In the genomic region with DNA sequence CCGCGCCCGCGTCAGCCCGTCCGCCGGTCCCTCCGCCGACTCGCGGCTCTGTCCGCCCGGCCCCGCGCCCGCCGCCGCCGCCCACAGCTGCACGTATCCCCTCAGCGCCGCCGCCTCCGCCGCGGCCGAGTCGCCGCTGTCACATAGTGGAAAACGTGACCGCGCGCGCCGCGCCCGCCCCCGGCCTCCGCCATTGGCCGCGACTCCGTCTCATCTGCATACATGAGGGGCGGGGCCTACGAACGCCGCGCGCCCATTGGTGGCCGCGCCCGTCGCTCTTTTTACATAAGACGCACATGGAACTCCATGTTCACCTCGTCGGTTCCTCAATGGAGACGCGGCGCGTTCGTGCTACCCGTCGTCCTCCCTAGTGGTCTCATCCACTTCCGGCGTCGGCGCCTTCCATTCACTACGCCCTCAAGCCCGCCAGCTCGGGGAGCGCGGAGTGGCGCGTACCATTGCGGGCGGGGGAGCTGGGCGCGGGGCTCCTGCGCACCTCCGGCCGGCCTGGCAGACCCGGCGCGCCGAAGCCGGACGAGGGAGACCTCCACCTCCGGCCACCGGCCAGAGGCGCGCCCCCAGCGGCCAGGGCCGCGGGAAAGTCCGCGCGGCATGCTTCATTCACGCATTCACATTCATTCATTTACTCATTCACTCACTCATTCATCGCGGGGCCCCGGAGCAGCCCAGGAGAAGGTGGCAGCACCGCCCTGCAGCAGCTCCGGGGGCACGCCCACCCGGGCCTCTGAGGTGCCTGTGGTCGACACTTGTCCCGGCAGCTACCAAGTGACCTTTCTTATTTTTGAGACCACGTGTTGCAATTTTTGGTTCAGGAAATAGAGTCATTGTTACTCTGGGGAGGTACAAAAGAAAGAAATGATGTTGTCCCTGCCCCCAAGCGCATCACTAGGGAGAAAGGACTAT, we compare ENCODE assay signal across 8 cellular contexts. TPM values are rescaled to one million over a fixed set of nuclear protein-coding genes. Genes with fewer than 3 reads are reported as not detected.
DNase-seq lines count a peak whose midpoint lies in the region; ATAC-seq and TF ChIP-seq lines count a peak whose summit lies in the region.

No MANE protein-coding gene starts in this region.

- CTCF ChIA-PET in WTC11 (lab: Charles Lee): interaction anchor here (1.0 to 6.9 kb wide), 7 partner anchors 11 to 79 kb away, joined by 3 to 50 read pairs (median 5); no protein-coding TSS in a partner anchor

- ATAC-seq in GM18907 (IDR thresholded peaks at IDR 0.05; ENCODE audit: unreplicated experiment) (peak; percentile 88), HG03159 (IDR thresholded peaks at IDR 0.05; ENCODE audit: unreplicated experiment) (peak; percentile 87), WTC11 (peak; percentile 85)

- no peak for TF ChIP-seq CTCF in WTC11 (IDR thresholded peaks at IDR 0.05)

- no peaks in the 10 kb centered on the region for H3K9me3 Mint-ChIP-seq in WTC11

- peak overlapping the region; percentile 58; the same call in 1 of the 2 replicates for H3K27ac Mint-ChIP-seq in WTC11

- no peaks in the 10 kb centered on the region for H3K36me3 Mint-ChIP-seq in WTC11

- peak overlapping the region; percentile 18 for H3K27ac ChIP-seq in caudate nucleus (ENCODE audit: low read depth, low read length)

- DNase-seq in AG08396 (ENCODE audit: low spot score) (peak; percentile 97), NCI-H2227 (lab: John Stamatoyannopoulos, UW; ENCODE audit: unreplicated experiment) (peak; percentile 99), WTC11 (ENCODE audit: low spot score) (peak; percentile 99), caudate nucleus (lab: John Stamatoyannopoulos, UW) (peak; percentile 67 to 99 (median 95)), iris pigment epithelial cell (ENCODE audit: low read depth) (peak; percentile 98)
- DNase-seq in stimulated activated CD4-positive, alpha-beta T cell treated with anti-CD3 and anti-CD28 coated beads, Interleukin-12 subunit alpha, Interleukin-12 subunit beta, amount 100 ng/mL, for 4 hours: peak; percentile 96

- peaks cover 4% of the 10 kb centered on the region; the same call in 1 of the 2 replicates for H3K27me3 Mint-ChIP-seq in WTC11 (ENCODE audit: low read depth)

- peaks cover 23% of the 10 kb centered on the region for H3K4me1 Mint-ChIP-seq in WTC11

- POLR2A ChIA-PET in WTC11 (lab: Charles Lee): interaction anchor here (1.6 kb wide), 1 partner anchor 11 kb away, joined by 4 read pairs; no protein-coding TSS in a partner anchor

- peak overlapping the region; percentile 79 for H3K4me3 Mint-ChIP-seq in WTC11

TF ChIP-seq in WTC11, 78 proteins besides CTCF, POLR2A, EP300 and RAD21 (continues in another document):
- TF ChIP-seq ATF2 (CRISPR knock-in tag; IDR thresholded peaks at IDR 0.05; ENCODE audit: borderline replicate concordance, low read depth) (no peak), ETV6 (CRISPR knock-in tag; IDR thresholded peaks at IDR 0.05) (peak; percentile 61), USF2 (CRISPR knock-in tag; IDR thresholded peaks at IDR 0.05) (0 out of 2 replicates have a peak, but pooled peaks have one; percentile 6), FOXK1 (CRISPR knock-in tag; IDR thresholded peaks at IDR 0.05) (peak; percentile 93), USF1 (CRISPR knock-in tag; IDR thresholded peaks at IDR 0.05) (no peak), PRDM15 (CRISPR knock-in tag; IDR thresholded peaks at IDR 0.05) (no peak), ELF4 (CRISPR knock-in tag; IDR thresholded peaks at IDR 0.05; ENCODE audit: low read depth) (no peak), EMX1 (CRISPR knock-in tag; IDR thresholded peaks at IDR 0.05) (no peak), ZNF512 (CRISPR knock-in tag; IDR thresholded peaks at IDR 0.05; ENCODE audit: borderline replicate concordance) (no peak), ZNF263 (CRISPR knock-in tag; IDR thresholded peaks at IDR 0.05; ENCODE audit: low read depth) (no peak), MXD4 (CRISPR knock-in tag; IDR thresholded peaks at IDR 0.05; ENCODE audit: borderline replicate concordance) (no peak), E2F1 (CRISPR knock-in tag; IDR thresholded peaks at IDR 0.05) (no peak), GABPB1 (CRISPR knock-in tag; IDR thresholded peaks at IDR 0.05) (peak; percentile 79), ZNF219 (CRISPR knock-in tag; IDR thresholded peaks at IDR 0.05; ENCODE audit: borderline replicate concordance) (no peak)
- TF ChIP-seq, protein P1, sequence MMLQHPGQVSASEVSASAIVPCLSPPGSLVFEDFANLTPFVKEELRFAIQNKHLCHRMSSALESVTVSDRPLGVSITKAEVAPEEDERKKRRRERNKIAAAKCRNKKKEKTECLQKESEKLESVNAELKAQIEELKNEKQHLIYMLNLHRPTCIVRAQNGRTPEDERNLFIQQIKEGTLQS (CRISPR knock-in tag; conservative IDR thresholded peaks at IDR 0.05): no peak

RNA-seq across cellular contexts. Expression of gene PER2, which starts 0.5 kb away (rescaled TPM):
- 4.1 to 6.6 TPM (median 5.5 TPM) in 3 replicates for total RNA-seq in WTC11 (2021)

RNA-seq across cellular contexts. Expression of gene TRAF3IP1, which starts 31.4 kb away (rescaled TPM):
- 14.7 to 18.7 TPM (median 16.8 TPM) in 3 replicates for total RNA-seq in WTC11 (2021)

RNA-seq across cellular contexts. Expression of gene HES6, which starts 49.1 kb away (rescaled TPM):
- 52.1 to 63.9 TPM (median 63.4 TPM) in 3 replicates for total RNA-seq in WTC11 (2021)

Comparison
In these comparisons a context has a peak if more than half of its experiments do, and no peak if none do; other contexts are left out.
1. Peak in every context shown above with its lines: DNase-seq, ATAC-seq and H3K27ac ChIP-seq.